ENCODE assay signal across 24 cellular contexts in the genomic region with DNA sequence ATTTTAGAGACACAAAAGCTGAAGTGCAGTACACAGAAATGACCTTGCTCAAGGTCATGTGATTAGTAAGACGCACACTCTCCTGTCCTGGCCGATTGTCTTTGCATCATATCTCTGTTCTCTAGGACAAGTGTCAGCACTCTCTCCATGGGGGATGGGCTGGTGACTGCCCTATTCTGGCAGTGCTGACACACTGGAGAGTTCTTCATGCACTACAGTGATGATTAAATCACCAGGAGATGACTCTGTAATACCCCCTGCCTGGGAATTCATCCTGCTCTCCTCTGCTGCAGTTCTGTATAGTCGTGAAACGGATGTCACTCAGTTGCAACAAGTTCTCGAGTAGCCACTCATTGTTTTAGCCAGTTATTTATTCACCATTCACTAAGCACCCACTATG. TPM values are rescaled to one million over a fixed set of nuclear protein-coding genes. Genes with fewer than 3 reads are reported as not detected.
DNase-seq lines count a peak whose midpoint lies in the region; ATAC-seq, FAIRE-seq and TF ChIP-seq lines count a peak whose summit lies in the region.
"Had no signal": no experiment of that assay in that cellular context is flagged by ENCODE, and none has a peak within 500 bp of the region (broad histone marks: within the 10 kb centered on the region; RNA-seq: fewer than 3 reads in every experiment).

No MANE protein-coding gene starts in this region.

- 0 out of 2 replicates have a peak, but pooled peaks cover 4% of the 10 kb centered on the region for H3K79me2 ChIP-seq in OCI-LY3 (ENCODE audit: low read length)
- no peaks in the 10 kb centered on the region for H3K79me2 ChIP-seq in K562 (ENCODE audit: control insufficient read depth, insufficient read depth, low read length)

- CTCF ChIA-PET in K562 (lab: Yijun Ruan, JAX; ENCODE audit: low intra/inter-chr PET ratio): interaction anchor here (0.6 kb wide), 1 partner anchor 41 kb away, joined by 5 read pairs; no protein-coding TSS in a partner anchor

- intact Hi-C loops in K562 (cut with micrococcal nuclease): no loop called here
- intact Hi-C loops in esophagus squamous epithelium (cut with DNase I): no loop called here

- ATAC-seq in K562 (no peak), HG03108 (IDR thresholded peaks at IDR 0.05; ENCODE audit: unreplicated experiment) (no peak)
- ATAC-seq: activated CD8-positive, alpha-beta T cell treated with anti-CD3 and anti-CD28 coated beads, Interleukin-2, amount 10 ng/mL, durations not matched to agents 7 days and 5 days; esophagus mucosa had no signal

- no peaks in the 10 kb centered on the region for H3K36me3 ChIP-seq in OCI-LY3 (replicated peaks; ENCODE audit: low read depth, low read length)
- H3K36me3 ChIP-seq in K562 (ENCODE audit: control insufficient read depth, insufficient read depth, low read length): no peaks in the 10 kb centered on the region
- H3K36me3 ChIP-seq in esophagus squamous epithelium: no peaks in the 10 kb centered on the region
- H3K36me3 ChIP-seq: breast epithelium had no signal

- peak overlapping the region; percentile 31; the same call in 1 of the 2 replicates for H2AFZ ChIP-seq in OCI-LY3 (ENCODE audit: low read depth, low read length)
- H2AFZ ChIP-seq in K562 (ENCODE audit: low read depth, low read length): no peak overlapping the region

- no peaks in the 10 kb centered on the region for H3K9me1 ChIP-seq in K562 (ENCODE audit: control insufficient read depth, insufficient read depth, low read length)

- BruUV-seq in K562 (replicated peaks; lab: Mats Ljungman, UMichigan): no TSS peak

- TF ChIP-seq CTCF in OCI-LY3 (IDR thresholded peaks at IDR 0.05; ENCODE audit: low read depth, low read length) (no peak), K562 (IDR thresholded peaks at IDR 0.05 in 2 of 3, conservative IDR thresholded peaks at IDR 0.05 in 1 of 3; ENCODE audit: insufficient read depth in 2 of 3, low read depth in 1 of 3, low read length in 3 of 3) (no peak), esophagus squamous epithelium (IDR thresholded peaks at IDR 0.05) (no peak)

- peak; percentile 41 for DNase-seq in DMS53 (lab: John Stamatoyannopoulos, UW)
- DNase-seq in DMS53 treated with DMSO at 0.1 percent for 48 hours (lab: John Stamatoyannopoulos, UW; ENCODE audit: unreplicated experiment): no peak
- no peak for DNase-seq in K562 (ENCODE audit: extremely low read depth in 1 of 4, low spot score in 3 of 4)
- DNase-seq in left kidney (ENCODE audit: low read depth, low spot score): peak; percentile 51
- no peak for DNase-seq in esophagus squamous epithelium (lab: John Stamatoyannopoulos, UW)
- DNase-seq in cortex of kidney (lab: John Stamatoyannopoulos, UW): no peak
- DNase-seq: activated CD8-positive, alpha-beta T cell treated with anti-CD3 and anti-CD28 coated beads, Interleukin-2, amount 10 ng/mL, durations not matched to agents 7 days and 5 days; activated gamma-delta T cell treated with Interleukin-2 at 50 U/mL for 16 hours; AML-193; CD8-positive, alpha-beta memory T cell; GDM1; hypothalamus; NCI-H187 treated with DMSO at 0.1 percent for 48 hours; NCI-H226; NCI-H774 had no signal

- TF ChIP-seq EP300 in K562 (IDR thresholded peaks at IDR 0.05; ENCODE audit: low read length): no peak

- H3K27ac ChIP-seq in OCI-LY3 (ENCODE audit: low read length): peak overlapping the region; percentile 71
- H3K27ac ChIP-seq in K562 (ENCODE audit: extremely low read depth, low read depth, low read length): no peak overlapping the region
- H3K27ac ChIP-seq in esophagus squamous epithelium: no peak overlapping the region
- H3K27ac ChIP-seq: 22Rv1, breast epithelium, skin epidermis had no signal

- no peaks in the 10 kb centered on the region for H3K9me3 ChIP-seq in OCI-LY3 (ENCODE audit: insufficient read depth, low read length)
- no peaks in the 10 kb centered on the region for H3K9me3 ChIP-seq in K562 (replicated peaks; ENCODE audit: control insufficient read depth, insufficient read depth, low read depth, low read length)
- no peaks in the 10 kb centered on the region for H3K9me3 ChIP-seq in esophagus squamous epithelium
- H3K9me3 ChIP-seq: breast epithelium had no signal

- no peaks in the 10 kb centered on the region for H4K20me1 ChIP-seq in OCI-LY3 (ENCODE audit: insufficient read depth, low read length)
- H4K20me1 ChIP-seq in K562 (replicated peaks; ENCODE audit: control insufficient read depth, insufficient read depth, low read length): no peaks in the 10 kb centered on the region

- H3K9ac ChIP-seq in OCI-LY3 (ENCODE audit: low read length): peak overlapping the region; percentile 49; the same call in 1 of the 2 replicates
- no peak overlapping the region for H3K9ac ChIP-seq in K562 (ENCODE audit: insufficient read depth in 1 of 2, low read depth in 2 of 2, low read length in 2 of 2)

- in situ Hi-C loops in K562 (cut with MboI): no loop called here

- H3K4me3 ChIP-seq in OCI-LY3 (ENCODE audit: low read length): no peak overlapping the region
- no peak overlapping the region for H3K4me3 ChIP-seq in K562
- H3K4me3 ChIP-seq in esophagus squamous epithelium: no peak overlapping the region
- H3K4me3 ChIP-seq: breast epithelium, skin epidermis had no signal

- H3K4me1 ChIP-seq in OCI-LY3 (ENCODE audit: low read length): peaks cover 33% of the 10 kb centered on the region
- no peaks in the 10 kb centered on the region for H3K4me1 ChIP-seq in K562 (replicated peaks in 1 of 2; ENCODE audit: control insufficient read depth in 2 of 2, insufficient read depth in 2 of 2, low read length in 2 of 2)
- H3K4me1 ChIP-seq in esophagus squamous epithelium: peaks cover 2 to 5% (median 4%) of the 10 kb centered on the region in 3 donors
- H3K4me1 ChIP-seq: breast epithelium had no signal

- 0% methylated on average over 5 of the region's 5 CpGs for WGBS in K562 (ENCODE audit: insufficient coverage, low coverage, missing lambda C conversion rate)
- 67 to 70% methylated on average over 5 of the region's 5 CpGs for WGBS in esophagus squamous epithelium, 2 donors

- no peak for FAIRE-seq in K562 (lab: Jason Lieb, UNC)
- FAIRE-seq: colon, frontal cortex, TTC549 had no signal

- POLR2A ChIA-PET in K562 (lab: Yijun Ruan, JAX): no interaction called here

- H3K4me2 ChIP-seq in OCI-LY3 (ENCODE audit: low read length) (peak overlapping the region; percentile 83), K562 (ENCODE audit: insufficient read depth, low read length) (no peak overlapping the region)

- H3K27me3 ChIP-seq in OCI-LY3 (ENCODE audit: low read depth, low read length): peaks cover 5% of the 10 kb centered on the region; the same call in 1 of the 2 replicates
- peaks cover 0 to 8% of the 10 kb centered on the region in 2 experiments; a peak in 2 of 5 replicates for H3K27me3 ChIP-seq in K562 (ENCODE audit: control insufficient read depth in 2 of 2, insufficient read depth in 2 of 2, low read length in 2 of 2)
- H3K27me3 ChIP-seq in esophagus squamous epithelium: peaks cover 0 to 32% (median 3%) of the 10 kb centered on the region in 4 donors

- TF ChIP-seq POLR2A in K562 (conservative IDR thresholded peaks at IDR 0.05) (no peak), esophagus squamous epithelium (IDR thresholded peaks at IDR 0.05) (no peak)

- no peak for TF ChIP-seq RAD21 in K562 (CRISPR knock-in tag; conservative IDR thresholded peaks at IDR 0.05 in 1 of 2, IDR thresholded peaks at IDR 0.05 in 1 of 2)

TF ChIP-seq in K562, 482 proteins besides CTCF, POLR2A, EP300 and RAD21 (continues in another document):
- TF ChIP-seq, protein P1, sequence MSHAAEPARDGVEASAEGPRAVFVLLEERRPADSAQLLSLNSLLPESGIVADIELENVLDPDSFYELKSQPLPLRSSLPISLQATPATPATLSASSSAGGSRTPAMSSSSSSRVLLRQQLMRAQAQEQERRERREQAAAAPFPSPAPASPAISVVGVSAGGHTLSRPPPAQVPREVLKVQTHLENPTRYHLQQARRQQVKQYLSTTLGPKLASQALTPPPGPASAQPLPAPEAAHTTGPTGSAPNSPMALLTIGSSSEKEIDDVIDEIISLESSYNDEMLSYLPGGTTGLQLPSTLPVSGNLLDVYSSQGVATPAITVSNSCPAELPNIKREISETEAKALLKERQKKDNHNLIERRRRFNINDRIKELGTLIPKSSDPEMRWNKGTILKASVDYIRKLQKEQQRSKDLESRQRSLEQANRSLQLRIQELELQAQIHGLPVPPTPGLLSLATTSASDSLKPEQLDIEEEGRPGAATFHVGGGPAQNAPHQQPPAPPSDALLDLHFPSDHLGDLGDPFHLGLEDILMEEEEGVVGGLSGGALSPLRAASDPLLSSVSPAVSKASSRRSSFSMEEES (CRISPR knock-in tag; IDR thresholded peaks at IDR 0.05): peak; percentile 44
- no peak for TF ChIP-seq YY1 (IDR thresholded peaks at IDR 0.05; ENCODE audit: borderline replicate concordance in 1 of 3, control insufficient read depth in 1 of 3, extremely low read depth in 1 of 3, insufficient read depth in 3 of 3, insufficient read length in 1 of 3, insufficient replicate concordance in 2 of 3, low read depth in 1 of 3, low read length in 2 of 3)

RNA-seq across cellular contexts. Expression of gene SHISA3, which starts 5.3 kb away (rescaled TPM):
- total RNA-seq in K562 (2011; cell fraction: chromatin; rRNA removed; ENCODE audit: low replicate concordance): not detected in 2 replicates
- total RNA-seq in K562 (2011; cell fraction: nucleolus; rRNA removed): not detected in 2 replicates
- total RNA-seq in K562 (2011; cell fraction: nucleoplasm; rRNA removed): not detected in 2 replicates
- not detected in 2 replicates for total RNA-seq in K562 (2014; rRNA removed)
- not detected in 2 replicates for total RNA-seq in K562 (2014; rRNA removed; fragmentation: Illumina TruSeq; extraction: Trizol)
- total RNA-seq in K562 (2015; rRNA removed; fragmentation: Illumina TruSeq; extraction: Trizol): not detected in 2 replicates
- not detected in 2 replicates for total RNA-seq in K562 (2021)
- polyA plus RNA-seq in K562 (2011; rRNA removed): not detected in 2 replicates
- polyA plus RNA-seq in K562 (2011; cell fraction: cytosol; rRNA removed): not detected in 2 replicates
- not detected in 2 replicates for polyA plus RNA-seq in K562 (2011; cell fraction: nucleus; rRNA removed)
- polyA plus RNA-seq in K562 (2012): not detected in 2 replicates
- polyA plus RNA-seq in K562 (2014; fragmentation: Illumina TruSeq; extraction: Trizol): not detected in 2 replicates
- not detected for polyA plus RNA-seq in K562 (2014; fragmentation: Nextera tagmentation; extraction: Ambion mirVana)
- polyA plus RNA-seq in K562 (2014; rRNA removed): not detected in 2 replicates
- not detected in 2 replicates for polyA minus RNA-seq in K562 (2011; rRNA and poly(A)+ RNA removed)
- not detected in 2 replicates for polyA minus RNA-seq in K562 (2011; cell fraction: cytosol; rRNA and poly(A)+ RNA removed)
- polyA minus RNA-seq in K562 (2011; cell fraction: nucleus; rRNA and poly(A)+ RNA removed): not detected in 2 replicates
- 1 to 10 TPM in 1 of 4 donors, under 1 TPM in 2, not detected in 1; 0.18 to 1.5 (median 0.64) TPM for total RNA-seq in esophagus squamous epithelium
- total RNA-seq: esophagus mucosa had no signal
- polyA plus RNA-seq: CD8-positive, alpha-beta memory T cell had no signal

Comparison
In these comparisons a context has a peak if more than half of its experiments do, and no peak if none do; other contexts are left out.
1. DNase-seq: peak in DMS53 (single experiment) and left kidney (single experiment); none in DMS53 treated with DMSO at 0.1 percent for 48 hours (single experiment), K562 (0 of 4), esophagus squamous epithelium (single experiment) and cortex of kidney (single experiment).